8 cellular contexts compared by ENCODE assay signal in genomic region chr1:120723715-120724402, GRCh38. TPM values are rescaled to one million over a fixed set of nuclear protein-coding genes. Genes with fewer than 3 reads are reported as not detected.
DNase-seq lines count a peak whose midpoint lies in the region; ATAC-seq, FAIRE-seq and TF ChIP-seq lines count a peak whose summit lies in the region.
"Not testable (repeated sequence)": the region's sequence is repeated elsewhere in the genome, so short reads cannot be mapped to it uniquely, and the experiment has no call there.

Gene NBPF26, plus strand, starts transcription at chr1:120723945.

- H3K27ac ChIP-seq in astrocyte (ENCODE audit: low read depth, low read length), result not testable (repeated sequence)

- not testable (repeated sequence) for H3K27ac Mint-ChIP-seq in astrocyte (ENCODE audit: unreplicated experiment); natural killer cell

- intact Hi-C loops in natural killer cell (cut with micrococcal nuclease), result not testable (repeated sequence)

- not testable (repeated sequence) for TF ChIP-seq CTCF in GM20000 (IDR thresholded peaks at IDR 0.05; ENCODE audit: extremely low read depth, missing control alignments); astrocyte (IDR thresholded peaks at IDR 0.05; ENCODE audit: insufficient read depth, low read depth, low read length); natural killer cell (IDR thresholded peaks at IDR 0.05)

- FAIRE-seq in astrocyte (lab: Jason Lieb, UNC), result not testable (repeated sequence)

- not testable (repeated sequence) for H2AFZ ChIP-seq in astrocyte (ENCODE audit: low read depth, low read length)

- H3K9me3 ChIP-seq in astrocyte (ENCODE audit: insufficient read depth, low read depth, low read length), result not testable (repeated sequence)

- H3K27me3 ChIP-seq in astrocyte (ENCODE audit: insufficient read depth, low read length), result not testable (repeated sequence)

- DNase-seq in A172 (ENCODE audit: low spot score) (peak; percentile 33), GM20000 (ENCODE audit: low spot score) (peak; percentile 23), NCI-H82 (lab: John Stamatoyannopoulos, UW) (peak; percentile 21), astrocyte (ENCODE audit: low read depth) (peak; percentile 82), glomerular visceral epithelial cell (ENCODE audit: extremely low spot score) (peak; percentile 49)
- peak; percentile 76 for DNase-seq in activated CD4-positive, alpha-beta T cell treated with anti-CD3 and anti-CD28 coated beads for 48 hours
- not testable (repeated sequence) for DNase-seq in natural killer cell
- peak; percentile 33 to 49 (median 48) for DNase-seq in stimulated activated CD4-positive, alpha-beta T cell treated with anti-CD3 and anti-CD28 coated beads, TNF-alpha, amount 100 ng/mL, for 1 hour (ENCODE audit: low read depth in 3 of 3, low spot score in 1 of 3)

- H3K4me1 ChIP-seq in astrocyte (ENCODE audit: insufficient read depth, low read length), result not testable (repeated sequence)

- H3K9me3 Mint-ChIP-seq in astrocyte (ENCODE audit: unreplicated experiment); natural killer cell: not testable (repeated sequence)

- H3K79me2 ChIP-seq in astrocyte (ENCODE audit: insufficient read depth, low read length), result not testable (repeated sequence)

- peak in 2 of 3 donors; percentile 62 to 84 for ATAC-seq in natural killer cell

- not testable (repeated sequence) for H3K9ac ChIP-seq in astrocyte (ENCODE audit: low read length)

- not testable (repeated sequence) for H3K27me3 Mint-ChIP-seq in astrocyte (ENCODE audit: low read depth, unreplicated experiment); natural killer cell (ENCODE audit: low read depth in 2 of 2)

- not testable (repeated sequence) for H3K36me3 Mint-ChIP-seq in astrocyte (ENCODE audit: low read depth, unreplicated experiment); natural killer cell

- not testable (repeated sequence) for H3K36me3 ChIP-seq in astrocyte (ENCODE audit: insufficient read depth, low read length)

- H3K4me1 Mint-ChIP-seq in astrocyte (ENCODE audit: low read depth, unreplicated experiment); natural killer cell: not testable (repeated sequence)

- not testable (repeated sequence) for H4K20me1 ChIP-seq in astrocyte (ENCODE audit: insufficient read depth, low read length)

- not testable (repeated sequence) for H3K4me2 ChIP-seq in astrocyte (ENCODE audit: low read length)

- H3K4me3 ChIP-seq in astrocyte (ENCODE audit: insufficient read depth, low read depth, low read length), result not testable (repeated sequence)

- H3K4me3 Mint-ChIP-seq in astrocyte (ENCODE audit: unreplicated experiment), result peak within 1 kb of the TSS; percentile 73
- H3K4me3 Mint-ChIP-seq in natural killer cell, result peak within 1 kb of the TSS; percentile 57

RNA-seq across cellular contexts. Expression of gene NBPF26, which starts in this region (rescaled TPM):
- total RNA-seq in A172 (2014; rRNA removed; shearing (Covaris generic)), result 9.6 and 14.6 TPM in 2 replicates
- total RNA-seq in astrocyte, result 20.8 and 24.6 TPM in 2 replicates
- 1 to 10 TPM; 3.3 to 9.8 (median 6.7) TPM for total RNA-seq in natural killer cell
